ENCODE assay signal across 17 cellular contexts in the genomic region with DNA sequence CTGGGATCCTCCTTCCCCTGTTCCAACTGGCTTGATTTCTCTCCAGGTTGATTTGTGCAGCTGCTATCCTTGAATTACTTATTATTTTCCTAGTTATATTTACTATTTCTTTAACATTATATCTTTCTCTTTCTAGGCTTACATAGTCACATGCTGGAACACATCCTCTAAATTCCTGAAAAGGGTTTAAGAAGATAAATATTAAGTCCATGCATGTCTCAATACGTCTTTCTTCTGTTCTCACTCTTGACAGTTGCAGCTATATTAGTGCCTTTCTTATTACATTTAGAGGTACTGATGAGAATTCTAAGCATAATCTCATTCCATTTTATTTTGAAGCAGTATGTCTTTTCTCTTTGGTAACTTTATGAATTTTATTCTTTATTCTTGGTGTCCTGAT.
"Had no signal": no experiment of that assay in that cellular context is flagged by ENCODE, and none has a peak within 500 bp of the region (broad histone marks: within the 10 kb centered on the region; RNA-seq: fewer than 3 reads in every experiment).

No MANE protein-coding gene starts in this region.

- H3K27ac ChIP-seq: esophagus muscularis mucosa, gastroesophageal sphincter, vagina had no signal

- H3K4me3 ChIP-seq: esophagus muscularis mucosa, gastroesophageal sphincter, mucosa of descending colon, vagina had no signal

- H3K4me1 ChIP-seq: vagina had no signal

- DNase-seq: activated effector memory CD4-positive, alpha-beta T cell treated with Interleukin-2 at 50 U/mL for 16 hours; activated naive CD4-positive, alpha-beta T cell treated with anti-CD3 and anti-CD28 coated beads for 36 hours; activated naive CD8-positive, alpha-beta T cell treated with anti-CD3 and anti-CD28 coated beads, Interleukin-2, amount 10 ng/mL, durations not matched to agents 7 days and 5 days; activated T-cell treated with anti-CD3 and anti-CD28 coated beads, Interleukin-2, amount 50 U/mL, for 48 hours; effector CD4-positive, alpha-beta T cell; left colon; mesendoderm; small intestine; stimulated activated CD4-positive, alpha-beta T cell treated with anti-CD3 and anti-CD28 coated beads, Interleukin-15, amount 100 ng/mL, for 24 hours; stimulated activated naive B cell treated with anti-CD40 and anti-IgM and Interleukin-4, amounts not matched to agents 10 μg/mL and 1 μg/mL and 100 μg/mL, for 72 hours; T1000; trophoblast cell had no signal

- H3K36me3 ChIP-seq: esophagus muscularis mucosa, gastroesophageal sphincter, vagina had no signal

- ATAC-seq: gastroesophageal sphincter; left colon; stimulated activated naive B cell treated with anti-CD40 and anti-IgM and Interleukin-4, amounts not matched to agents 10 μg/mL and 1 μg/mL and 100 μg/mL, for 72 hours; WTC11 had no signal

- H3K27me3 ChIP-seq: esophagus muscularis mucosa, gastroesophageal sphincter, vagina had no signal

- H3K9me3 ChIP-seq: esophagus muscularis mucosa, gastroesophageal sphincter, mucosa of descending colon, vagina had no signal
